12 cellular contexts compared by ENCODE assay signal in genomic region chr5:151174612-151175101, GRCh38. TPM values are rescaled to one million over a fixed set of nuclear protein-coding genes. Genes with fewer than 3 reads are reported as not detected.
A peak's percentile ranks its signal among the peaks of the same experiment; 100 is the strongest.
DNase-seq lines count a peak whose midpoint lies in the region; ATAC-seq and TF ChIP-seq lines count a peak whose summit lies in the region.
"Had no signal": no experiment of that assay in that cellular context is flagged by ENCODE, and none has a peak within 500 bp of the region (broad histone marks: within the 10 kb centered on the region; RNA-seq: fewer than 3 reads in every experiment).

No MANE protein-coding gene starts in this region.

- intact Hi-C loops in heart right ventricle (cut with DNase I) (loop anchor here in 1 of 10 donors (10.0 kb wide), 1 partner anchor 60 kb away; no protein-coding TSS in a partner anchor), sigmoid colon (cut with DNase I) (no loop called here)

- H3K36me3 ChIP-seq in heart right ventricle = peaks cover 0 to 20% (median 0%) of the 10 kb centered on the region in 9 donors
- peaks cover 0 to 16% (median 6%) of the 10 kb centered on the region in 4 donors for H3K36me3 ChIP-seq in sigmoid colon

- no peak for TF ChIP-seq EP300 in sigmoid colon (IDR thresholded peaks at IDR 0.05)

- peak; percentile 94 for DNase-seq in DMS 273 (lab: John Stamatoyannopoulos, UW; ENCODE audit: unreplicated experiment)
- DNase-seq in NCI-H2227 (lab: John Stamatoyannopoulos, UW; ENCODE audit: unreplicated experiment) = peak; percentile 85
- DNase-seq in heart right ventricle = no peak
- DNase-seq in sigmoid colon = no peak
- DNase-seq in NCI-H2081 (lab: John Stamatoyannopoulos, UW) = no peak
- DNase-seq: amygdala; CD8-positive, alpha-beta memory T cell; effector CD8-positive, alpha-beta T cell; stimulated activated naive CD4-positive, alpha-beta T cell treated with Interleukin-2 at 50 U/mL for 16 hours had no signal

- 71 to 74% methylated on average over 15 of the region's 15 CpGs for WGBS in heart right ventricle, 2 donors
- 74 to 78% methylated on average over 15 of the region's 15 CpGs for WGBS in sigmoid colon, 2 donors

- TF ChIP-seq CTCF in heart right ventricle (IDR thresholded peaks at IDR 0.05) (no peak), sigmoid colon (IDR thresholded peaks at IDR 0.05) (no peak)

- H3K9me3 ChIP-seq in heart right ventricle (no peaks in the 10 kb centered on the region), sigmoid colon (no peaks in the 10 kb centered on the region)

- H3K4me3 ChIP-seq in heart right ventricle (peak overlapping the region in 2 of 10 donors; percentile 2 to 16), sigmoid colon (peak overlapping the region in 2 of 4 donors; percentile 7 to 10)

- peaks cover 0 to 12% (median 0%) of the 10 kb centered on the region in 9 donors for H3K4me1 ChIP-seq in heart right ventricle
- peaks cover 0 to 12% (median 9%) of the 10 kb centered on the region in 4 donors for H3K4me1 ChIP-seq in sigmoid colon

- H3K27me3 ChIP-seq in heart right ventricle (no peaks in the 10 kb centered on the region), sigmoid colon (no peaks in the 10 kb centered on the region)

- H3K27ac ChIP-seq in heart right ventricle (peak overlapping the region in 2 of 10 donors; percentile 13 to 22), sigmoid colon (peak overlapping the region; percentile 32 to 60 (median 56))

- TF ChIP-seq POLR2A in sigmoid colon (IDR thresholded peaks at IDR 0.05) = no peak

- ATAC-seq in heart right ventricle (peak in 7 of 8 donors; percentile 21 to 71 (median 49)), GM18498 (IDR thresholded peaks at IDR 0.05; ENCODE audit: unreplicated experiment) (no peak), HG03521 (IDR thresholded peaks at IDR 0.05; ENCODE audit: unreplicated experiment) (no peak), GM21576 (IDR thresholded peaks at IDR 0.05; ENCODE audit: unreplicated experiment) (no peak)

RNA-seq across cellular contexts. Expression of gene ANXA6, which starts 17.1 kb away (rescaled TPM):
- total RNA-seq in heart right ventricle (100 to 1,000 TPM; 182 to 275 (median 219) TPM), sigmoid colon (100 to 1,000 TPM; 233 to 333 (median 259) TPM)
- polyA plus RNA-seq in heart right ventricle (100 to 1,000 TPM; 137 to 162 TPM), sigmoid colon (100 to 1,000 TPM in 1 of 3 donors, 10 to 100 TPM in 2; 22.9 to 121 (median 45.0) TPM)

RNA-seq across cellular contexts. Expression of gene CCDC69, which starts 49.2 kb away (rescaled TPM):
- total RNA-seq in heart right ventricle (100 to 1,000 TPM in 7 of 10 donors, 10 to 100 TPM in 3; 74.9 to 172 (median 104) TPM), sigmoid colon (100 to 1,000 TPM; 199 to 342 (median 258) TPM)
- polyA plus RNA-seq in heart right ventricle (100 to 1,000 TPM in 1 of 2 donors, 10 to 100 TPM in 1; 50.8 to 191 TPM), sigmoid colon (10 to 100 TPM in 2 of 3 donors, 1 to 10 TPM in 1; 6.0 to 48.7 (median 43.2) TPM)

Comparison
In these comparisons a context has a peak if more than half of its experiments do, and no peak if none do; other contexts are left out.
1. DNase-seq: peak in DMS 273 (single experiment) and NCI-H2227 (single experiment); none in heart right ventricle (0 of 2), sigmoid colon (single experiment) and NCI-H2081 (0 of 2).
2. ATAC-seq: peak in heart right ventricle (7 of 8); none in GM18498 (single experiment), HG03521 (single experiment) and GM21576 (single experiment).